Comparison of ENCODE assay signal across 9 cellular contexts in genomic region chr15:63605816-63606215, GRCh38. TPM values are rescaled to one million over a fixed set of nuclear protein-coding genes. Genes with fewer than 3 reads are reported as not detected.
DNase-seq lines count a peak whose midpoint lies in the region; ATAC-seq and TF ChIP-seq lines count a peak whose summit lies in the region.
"Had no signal": no experiment of that assay in that cellular context is flagged by ENCODE, and none has a peak within 500 bp of the region (broad histone marks: within the 10 kb centered on the region; RNA-seq: fewer than 3 reads in every experiment).

No MANE protein-coding gene starts in this region.

- H3K4me1 ChIP-seq in BE2C (no peaks in the 10 kb centered on the region), hepatocyte (ENCODE audit: insufficient read depth) (peaks cover 11% of the 10 kb centered on the region)

- peak; percentile 59 for DNase-seq in activated naive CD8-positive, alpha-beta T cell treated with anti-CD3 and anti-CD28 coated beads for 36 hours
- peak; percentile 41 to 46 for DNase-seq in stimulated activated CD4-positive, alpha-beta T cell treated with anti-CD3 and anti-CD28 coated beads, Interleukin-4, amount 100 ng/mL, for 48 hours (ENCODE audit: low read depth in 2 of 2)
- DNase-seq in SW480 (ENCODE audit: low spot score) (no peak), BE2C (no peak), G401 (ENCODE audit: low spot score) (no peak), hepatocyte (ENCODE audit: low spot score) (no peak)

- no peaks in the 10 kb centered on the region for H3K9me2 ChIP-seq in hepatocyte (replicated peaks; ENCODE audit: insufficient read depth)

- in situ Hi-C loops in G401 (cut with HindIII; ENCODE audit: low sequenced_read_pairs): no loop called here

- H3K36me3 ChIP-seq in BE2C (no peaks in the 10 kb centered on the region; the same call in 1 of the 2 replicates), hepatocyte (replicated peaks; ENCODE audit: insufficient read depth, low read depth) (no peaks in the 10 kb centered on the region)

- H3K27me3 Mint-ChIP-seq in activated naive CD8-positive, alpha-beta T cell treated with anti-CD3 and anti-CD28 coated beads for 36 hours: no peaks in the 10 kb centered on the region

- H3K9me3 ChIP-seq in BE2C: no peaks in the 10 kb centered on the region
- H3K9me3 ChIP-seq in hepatocyte (ENCODE audit: low read depth): no peaks in the 10 kb centered on the region
- H3K9me3 ChIP-seq: neutrophil had no signal

- 0 out of 2 replicates have a peak, but pooled peaks have one; percentile 9 for TF ChIP-seq CTCF in GM12874 (IDR thresholded peaks at IDR 0.05; ENCODE audit: insufficient read depth, low read depth, low read length)
- TF ChIP-seq CTCF in BE2C (IDR thresholded peaks at IDR 0.05; ENCODE audit: low read depth, low read length): no peak
- no peak for TF ChIP-seq CTCF in hepatocyte (IDR thresholded peaks at IDR 0.05; ENCODE audit: poor library complexity)

- H3K27me3 ChIP-seq in BE2C: no peaks in the 10 kb centered on the region
- no peaks in the 10 kb centered on the region for H3K27me3 ChIP-seq in hepatocyte

- H3K4me1 Mint-ChIP-seq in activated naive CD8-positive, alpha-beta T cell treated with anti-CD3 and anti-CD28 coated beads for 36 hours: peaks cover 38% of the 10 kb centered on the region

- H3K4me2 ChIP-seq in hepatocyte: no peak overlapping the region

- no peak overlapping the region for H3K4me3 Mint-ChIP-seq in activated naive CD8-positive, alpha-beta T cell treated with anti-CD3 and anti-CD28 coated beads for 36 hours

- peak overlapping the region; percentile 82 for H3K27ac Mint-ChIP-seq in activated naive CD8-positive, alpha-beta T cell treated with anti-CD3 and anti-CD28 coated beads for 36 hours

- H3K36me3 Mint-ChIP-seq in activated naive CD8-positive, alpha-beta T cell treated with anti-CD3 and anti-CD28 coated beads for 36 hours: no peaks in the 10 kb centered on the region

- H3K4me3 ChIP-seq in BE2C (ENCODE audit: low read depth, low read length) (no peak overlapping the region), hepatocyte (no peak overlapping the region)

- peaks cover under 1% of the 10 kb centered on the region for H4K20me1 ChIP-seq in hepatocyte (ENCODE audit: insufficient read depth, poor library complexity, severe bottlenecking)

- H2AFZ ChIP-seq in hepatocyte: no peak overlapping the region

- H3K27ac ChIP-seq in hepatocyte: no peak overlapping the region
- H3K27ac ChIP-seq: neutrophil had no signal

- WGBS in hepatocyte (ENCODE audit: low lambda C conversion rate, missing lambda C conversion rate): 93% methylated on average over 7 of the region's 7 CpGs

- ATAC-seq in activated CD4-positive, CD25-positive, alpha-beta regulatory T cell treated with anti-CD3 and anti-CD28 coated beads, Interleukin-2, amount 50 U/mL, for 24 hours: peak; percentile 71 to 72

- H3K9me3 Mint-ChIP-seq in activated naive CD8-positive, alpha-beta T cell treated with anti-CD3 and anti-CD28 coated beads for 36 hours: no peaks in the 10 kb centered on the region

- no peaks in the 10 kb centered on the region for H3K79me2 ChIP-seq in hepatocyte

RNA-seq across cellular contexts. Expression of gene FBXL22, which starts 8.6 kb away (rescaled TPM):
- total RNA-seq in activated naive CD8-positive, alpha-beta T cell treated with anti-CD3 and anti-CD28 coated beads for 36 hours: under 1 TPM; 0.52 to 0.76 TPM
- polyA plus RNA-seq in BE2C (2012; ENCODE audit: insufficient read depth, insufficient read length, low read depth): 4.2 TPM
- 0.37 and 0.43 TPM in 2 replicates for total RNA-seq in G401 (2014; rRNA removed; shearing (Covaris generic))
- total RNA-seq in hepatocyte: 0.60 and 0.76 TPM in 2 replicates
- polyA plus RNA-seq in hepatocyte: 1.3 and 1.4 TPM in 2 replicates

Comparison
In these comparisons a context has a peak if more than half of its experiments do, and no peak if none do; other contexts are left out.
1. DNase-seq: peak in activated naive CD8-positive, alpha-beta T cell treated with anti-CD3 and anti-CD28 coated beads for 36 hours (single experiment) and stimulated activated CD4-positive, alpha-beta T cell treated with anti-CD3 and anti-CD28 coated beads, Interleukin-4, amount 100 ng/mL, for 48 hours (2 of 2); none in SW480 (single experiment), BE2C (single experiment), G401 (single experiment) and hepatocyte (single experiment).